In the genomic region with DNA sequence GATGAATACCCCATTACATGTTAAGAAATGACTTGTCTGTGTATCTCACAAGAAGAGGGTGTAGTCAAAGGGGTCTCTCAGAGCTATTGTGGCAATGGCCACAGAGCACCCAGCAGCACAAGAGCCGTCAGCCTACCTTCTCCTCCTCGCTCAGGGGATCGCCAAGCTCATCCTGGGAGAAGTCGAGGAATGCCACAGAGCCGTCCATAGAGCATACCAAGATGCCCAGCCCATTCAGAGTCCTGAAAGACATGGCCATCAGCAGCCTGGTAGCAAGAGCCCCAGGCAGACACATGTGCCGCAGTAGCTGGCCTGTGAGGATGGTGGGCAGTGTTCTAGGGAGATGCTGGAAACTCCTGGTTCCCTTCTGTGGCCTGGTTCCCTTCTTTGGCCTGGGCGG, we compare ENCODE assay signal across 23 cellular contexts. TPM values are rescaled to one million over a fixed set of nuclear protein-coding genes. Genes with fewer than 3 reads are reported as not detected.
DNase-seq lines count a peak whose midpoint lies in the region; ATAC-seq, FAIRE-seq and TF ChIP-seq lines count a peak whose summit lies in the region.
"Had no signal": no experiment of that assay in that cellular context is flagged by ENCODE, and none has a peak within 500 bp of the region (broad histone marks: within the 10 kb centered on the region; RNA-seq: fewer than 3 reads in every experiment).

No MANE protein-coding gene starts in this region.

- no peak overlapping the region for H3K4me3 ChIP-seq in K562
- H3K4me3 ChIP-seq: BLaER1 treated with 17β-estradiol and CSF1 and Interleukin-3, amounts not matched to agents 10 nM and 100 nM; GM12878; HAP-1 had no signal

- CTCF ChIA-PET in K562 (lab: Yijun Ruan, JAX; ENCODE audit: low intra/inter-chr PET ratio): interaction anchor here (0.7 kb wide), 1 partner anchor 18 kb away, joined by 3 read pairs; no protein-coding TSS in a partner anchor

- WGBS in K562 (ENCODE audit: insufficient coverage, low coverage, missing lambda C conversion rate): 93% methylated on average over 7 of the region's 7 CpGs

- POLR2A ChIA-PET in K562 (lab: Yijun Ruan, JAX): interaction anchor here (1.0 to 3.9 kb wide), 9 partner anchors 9 to 209 kb away, joined by 3 to 39 read pairs (median 5); a partner anchor contains a TSS

- H4K20me1 ChIP-seq in K562 (replicated peaks; ENCODE audit: control insufficient read depth, insufficient read depth, low read length): 0 out of 2 replicates have a peak, but pooled peaks cover 3% of the 10 kb centered on the region

- H3K9me3 ChIP-seq in K562 (replicated peaks; ENCODE audit: control insufficient read depth, insufficient read depth, low read depth, low read length): no peaks in the 10 kb centered on the region
- H3K9me3 ChIP-seq: BE2C; BLaER1 treated with 17β-estradiol and CSF1 and Interleukin-3, amounts not matched to agents 10 nM and 100 nM; HAP-1 had no signal

- H3K9ac ChIP-seq in K562 (ENCODE audit: insufficient read depth in 1 of 2, low read depth in 2 of 2, low read length in 2 of 2): no peak overlapping the region
- H3K9ac ChIP-seq: BLaER1 treated with 17β-estradiol and CSF1 and Interleukin-3, amounts not matched to agents 10 nM and 100 nM had no signal

- TF ChIP-seq POLR2A in K562 (conservative IDR thresholded peaks at IDR 0.05) (no peak), GM12891 (IDR thresholded peaks at IDR 0.05; ENCODE audit: low read depth, low read length) (no peak)

- intact Hi-C loops in K562 (cut with micrococcal nuclease): no loop called here

- H3K9me1 ChIP-seq in K562 (ENCODE audit: control insufficient read depth, insufficient read depth, low read length): no peaks in the 10 kb centered on the region

- ATAC-seq in K562: no peak
- ATAC-seq in left lobe of liver: no peak
- no peak for ATAC-seq in GM18520 (IDR thresholded peaks at IDR 0.05; ENCODE audit: unreplicated experiment)
- ATAC-seq: GM12878 had no signal

- no peak for TF ChIP-seq EP300 in K562 (IDR thresholded peaks at IDR 0.05; ENCODE audit: low read length)

- H3K27me3 ChIP-seq in K562 (ENCODE audit: control insufficient read depth in 2 of 2, insufficient read depth in 2 of 2, low read length in 2 of 2): no peaks in the 10 kb centered on the region
- H3K27me3 ChIP-seq: BE2C; BLaER1 treated with 17β-estradiol and CSF1 and Interleukin-3, amounts not matched to agents 10 nM and 100 nM had no signal

- H3K27ac ChIP-seq in K562 (ENCODE audit: extremely low read depth, low read depth, low read length): no peak overlapping the region
- H3K27ac ChIP-seq: 22Rv1; BLaER1 treated with 17β-estradiol and CSF1 and Interleukin-3, amounts not matched to agents 10 nM and 100 nM had no signal

- no peaks in the 10 kb centered on the region for H3K4me1 ChIP-seq in K562 (replicated peaks in 1 of 2; ENCODE audit: control insufficient read depth in 2 of 2, insufficient read depth in 2 of 2, low read length in 2 of 2)
- H3K4me1 ChIP-seq: BE2C; BLaER1 treated with 17β-estradiol and CSF1 and Interleukin-3, amounts not matched to agents 10 nM and 100 nM; HAP-1 had no signal

- peaks cover 96% of the 10 kb centered on the region for H3K36me3 ChIP-seq in K562 (ENCODE audit: control insufficient read depth, insufficient read depth, low read length)

- no peak for TF ChIP-seq CTCF in K562 (IDR thresholded peaks at IDR 0.05 in 2 of 3, conservative IDR thresholded peaks at IDR 0.05 in 1 of 3; ENCODE audit: insufficient read depth in 2 of 3, low read depth in 1 of 3, low read length in 3 of 3)

- TF ChIP-seq RAD21 in K562 (CRISPR knock-in tag; conservative IDR thresholded peaks at IDR 0.05 in 1 of 2, IDR thresholded peaks at IDR 0.05 in 1 of 2): no peak

- BruUV-seq in K562 (replicated peaks; lab: Mats Ljungman, UMichigan): no TSS peak

- peak; percentile 11 for DNase-seq in activated CD8-positive, alpha-beta memory T cell treated with anti-CD3 and anti-CD28 coated beads for 24 hours
- no peak for DNase-seq in activated CD8-positive, alpha-beta memory T cell treated with anti-CD3 and anti-CD28 coated beads, Interleukin-2, amount 50 U/mL, for 4 hours
- no peak for DNase-seq in K562 (ENCODE audit: extremely low read depth in 1 of 4, low spot score in 3 of 4)
- DNase-seq in left lobe of liver (ENCODE audit: low spot score): peak; percentile 41
- no peak for DNase-seq in GM12891 (ENCODE audit: insufficient read length, low spot score)
- DNase-seq: AML-193; BE2C; CD4-positive, alpha-beta T cell; CD8-positive, alpha-beta memory T cell; DMS 273 treated with DMSO at 0.1 percent for 48 hours; DMS79; EL; GDM1; GOT3 had no signal

- no peaks in the 10 kb centered on the region for H3K79me2 ChIP-seq in K562 (ENCODE audit: control insufficient read depth, insufficient read depth, low read length)

- no peak for FAIRE-seq in K562 (lab: Jason Lieb, UNC)
- no peak for FAIRE-seq in GM12891 (lab: Jason Lieb, UNC)
- FAIRE-seq: A204.1, D721Med, GM12878, GM18507, H54 had no signal

- in situ Hi-C loops in K562 (cut with MboI): no loop called here

- H3K4me2 ChIP-seq in K562 (ENCODE audit: insufficient read depth, low read length): no peak overlapping the region
- H3K4me2 ChIP-seq: BLaER1 treated with 17β-estradiol and CSF1 and Interleukin-3, amounts not matched to agents 10 nM and 100 nM had no signal

- no peak overlapping the region for H2AFZ ChIP-seq in K562 (ENCODE audit: low read depth, low read length)

TF ChIP-seq in K562, 482 proteins besides CTCF, POLR2A, EP300 and RAD21 (continues in another document):
- 0 out of 2 replicates have a peak, but pooled peaks have one; percentile 1 for TF ChIP-seq ZC3H11A (IDR thresholded peaks at IDR 0.05; ENCODE audit: low read depth, low read length)

TF ChIP-seq in GM12891, 5 proteins besides CTCF, POLR2A, EP300 and RAD21 (continues in another document):
- no peak for TF ChIP-seq TAF1 (IDR thresholded peaks at IDR 0.05; ENCODE audit: low read depth, low read length)

RNA-seq across cellular contexts. Expression of a gene that starts 44.0 kb away (rescaled TPM):
- 103 and 120 TPM in 2 replicates for total RNA-seq in K562 (2011; cell fraction: chromatin; rRNA removed; ENCODE audit: low replicate concordance)
- total RNA-seq in K562 (2011; cell fraction: nucleolus; rRNA removed): 79.7 and 81.6 TPM in 2 replicates
- 66.5 and 67.1 TPM in 2 replicates for total RNA-seq in K562 (2011; cell fraction: nucleoplasm; rRNA removed)
- 58.3 and 70.6 TPM in 2 replicates for total RNA-seq in K562 (2014; rRNA removed)
- 53.9 and 54.0 TPM in 2 replicates for total RNA-seq in K562 (2014; rRNA removed; fragmentation: Illumina TruSeq; extraction: Trizol)
- 57.5 and 58.4 TPM in 2 replicates for total RNA-seq in K562 (2015; rRNA removed; fragmentation: Illumina TruSeq; extraction: Trizol)
- 115 and 132 TPM in 2 replicates for total RNA-seq in K562 (2021)
- polyA plus RNA-seq in K562 (2011; rRNA removed): 71.7 and 82.2 TPM in 2 replicates
- 105 and 109 TPM in 2 replicates for polyA plus RNA-seq in K562 (2011; cell fraction: cytosol; rRNA removed)
- 104 and 124 TPM in 2 replicates for polyA plus RNA-seq in K562 (2011; cell fraction: nucleus; rRNA removed)
- 91.6 and 91.8 TPM in 2 replicates for polyA plus RNA-seq in K562 (2012)
- 106 and 114 TPM in 2 replicates for polyA plus RNA-seq in K562 (2014; fragmentation: Illumina TruSeq; extraction: Trizol)
- 1 to 10 TPM in 1 of 2 experiments, under 1 TPM in 1; 0.96 to 1.2 TPM for polyA plus RNA-seq in K562 (2014; fragmentation: Nextera tagmentation; extraction: Ambion mirVana)
- 80.0 and 80.8 TPM in 2 replicates for polyA plus RNA-seq in K562 (2014; rRNA removed)
- 93.7 and 126 TPM in 2 replicates for polyA minus RNA-seq in K562 (2011; rRNA and poly(A)+ RNA removed)
- polyA minus RNA-seq in K562 (2011; cell fraction: cytosol; rRNA and poly(A)+ RNA removed): 65.3 and 93.4 TPM in 2 replicates
- polyA minus RNA-seq in K562 (2011; cell fraction: nucleus; rRNA and poly(A)+ RNA removed): 30.3 and 61.3 TPM in 2 replicates
- total RNA-seq in left lobe of liver: 20.2 TPM
- polyA plus RNA-seq in GM12891 (2012; ENCODE audit: low read depth, missing spikeins): 11.0 TPM

RNA-seq across cellular contexts. Expression of a gene that starts 44.8 kb away (rescaled TPM):
- total RNA-seq in K562 (2011; cell fraction: chromatin; rRNA removed; ENCODE audit: low replicate concordance): 13.9 and 26.1 TPM in 2 replicates
- total RNA-seq in K562 (2011; cell fraction: nucleolus; rRNA removed): 29.0 and 32.5 TPM in 2 replicates
- total RNA-seq in K562 (2011; cell fraction: nucleoplasm; rRNA removed): 25.1 and 32.0 TPM in 2 replicates
- total RNA-seq in K562 (2014; rRNA removed) (160 and 182 TPM in 2 replicates), K562 (2014; rRNA removed; fragmentation: Illumina TruSeq; extraction: Trizol) (208 and 209 TPM in 2 replicates), K562 (2015; rRNA removed; fragmentation: Illumina TruSeq; extraction: Trizol) (181 and 198 TPM in 2 replicates), K562 (2021) (132 and 144 TPM in 2 replicates), left lobe of liver (27.8 TPM)
- polyA plus RNA-seq in K562 (2011; rRNA removed) (175 and 219 TPM in 2 replicates), K562 (2014; fragmentation: Illumina TruSeq; extraction: Trizol) (197 and 237 TPM in 2 replicates), K562 (2014; fragmentation: Nextera tagmentation; extraction: Ambion mirVana) (100 to 1,000 TPM; 601 to 652 TPM), K562 (2014; rRNA removed) (223 TPM in 2 replicates)
- 88.3 and 113 TPM in 2 replicates for polyA plus RNA-seq in K562 (2011; cell fraction: cytosol; rRNA removed)
- polyA plus RNA-seq in K562 (2011; cell fraction: nucleus; rRNA removed): 34.6 and 66.5 TPM in 2 replicates
- polyA plus RNA-seq in K562 (2012): 159 TPM in 2 replicates
- 52.5 and 73.2 TPM in 2 replicates for polyA minus RNA-seq in K562 (2011; rRNA and poly(A)+ RNA removed)
- 31.3 and 34.3 TPM in 2 replicates for polyA minus RNA-seq in K562 (2011; cell fraction: cytosol; rRNA and poly(A)+ RNA removed)
- polyA minus RNA-seq in K562 (2011; cell fraction: nucleus; rRNA and poly(A)+ RNA removed): 12.0 and 31.3 TPM in 2 replicates
- polyA plus RNA-seq in GM12891 (2012; ENCODE audit: low read depth, missing spikeins): 46.5 TPM

RNA-seq across cellular contexts. Expression of a gene that starts 59.9 kb away (rescaled TPM):
- 119 and 122 TPM in 2 replicates for total RNA-seq in K562 (2011; cell fraction: chromatin; rRNA removed; ENCODE audit: low replicate concordance)
- total RNA-seq in K562 (2011; cell fraction: nucleolus; rRNA removed): 71.8 and 76.0 TPM in 2 replicates
- 107 and 142 TPM in 2 replicates for total RNA-seq in K562 (2011; cell fraction: nucleoplasm; rRNA removed)
- total RNA-seq in K562 (2014; rRNA removed) (94.7 and 124 TPM in 2 replicates), K562 (2014; rRNA removed; fragmentation: Illumina TruSeq; extraction: Trizol) (57.2 and 59.5 TPM in 2 replicates), K562 (2015; rRNA removed; fragmentation: Illumina TruSeq; extraction: Trizol) (61.3 and 63.2 TPM in 2 replicates), K562 (2021) (66.8 and 68.0 TPM in 2 replicates), left lobe of liver (12.0 TPM)
- polyA plus RNA-seq in K562 (2011; rRNA removed) (139 and 244 TPM in 2 replicates), K562 (2014; fragmentation: Illumina TruSeq; extraction: Trizol) (68.6 and 73.5 TPM in 2 replicates), K562 (2014; fragmentation: Nextera tagmentation; extraction: Ambion mirVana) (10 to 100 TPM; 20.4 to 25.9 TPM), K562 (2014; rRNA removed) (112 and 121 TPM in 2 replicates)
- polyA plus RNA-seq in K562 (2011; cell fraction: cytosol; rRNA removed): 164 and 257 TPM in 2 replicates
- polyA plus RNA-seq in K562 (2011; cell fraction: nucleus; rRNA removed): 71.0 and 99.7 TPM in 2 replicates
- polyA plus RNA-seq in K562 (2012): 87.8 and 120 TPM in 2 replicates
- polyA minus RNA-seq in K562 (2011; rRNA and poly(A)+ RNA removed): 116 and 185 TPM in 2 replicates
- polyA minus RNA-seq in K562 (2011; cell fraction: cytosol; rRNA and poly(A)+ RNA removed): 49.4 and 80.5 TPM in 2 replicates
- polyA minus RNA-seq in K562 (2011; cell fraction: nucleus; rRNA and poly(A)+ RNA removed): 24.9 and 58.9 TPM in 2 replicates
- 18.7 TPM for polyA plus RNA-seq in GM12891 (2012; ENCODE audit: low read depth, missing spikeins)

Comparison
In these comparisons a context has a peak if more than half of its experiments do, and no peak if none do; other contexts are left out.
1. DNase-seq: peak in activated CD8-positive, alpha-beta memory T cell treated with anti-CD3 and anti-CD28 coated beads for 24 hours (single experiment) and left lobe of liver (single experiment); none in activated CD8-positive, alpha-beta memory T cell treated with anti-CD3 and anti-CD28 coated beads, Interleukin-2, amount 50 U/mL, for 4 hours (single experiment), K562 (0 of 4) and GM12891 (single experiment).